Comparison of ENCODE assay signal across 10 cellular contexts in genomic region chr5:151023651-151024050, GRCh38. TPM values are rescaled to one million over a fixed set of nuclear protein-coding genes. Genes with fewer than 3 reads are reported as not detected.
DNase-seq lines count a peak whose midpoint lies in the region; ATAC-seq and TF ChIP-seq lines count a peak whose summit lies in the region.
"Had no signal": no experiment of that assay in that cellular context is flagged by ENCODE, and none has a peak within 500 bp of the region (broad histone marks: within the 10 kb centered on the region; RNA-seq: fewer than 3 reads in every experiment).

No MANE protein-coding gene starts in this region.

- H3K27me3 Mint-ChIP-seq in natural killer cell (ENCODE audit: low read depth in 2 of 2), result peaks cover 0 to 7% of the 10 kb centered on the region in 2 donors

- H3K27ac Mint-ChIP-seq in natural killer cell, result no peak overlapping the region
- H3K27ac Mint-ChIP-seq: activated naive CD4-positive, alpha-beta T cell treated with anti-CD3 and anti-CD28 coated beads, Interleukin-2, amount 10 ng/mL, durations not matched to agents 7 days and 5 days; WTC11 had no signal

- H3K27me3 ChIP-seq in ascending aorta (no peaks in the 10 kb centered on the region), heart left ventricle (no peaks in the 10 kb centered on the region)

- peaks cover 15 to 31% of the 10 kb centered on the region in 2 donors for H3K4me1 Mint-ChIP-seq in natural killer cell

- H3K9me3 Mint-ChIP-seq in natural killer cell, result no peaks in the 10 kb centered on the region
- H3K9me3 Mint-ChIP-seq: activated naive CD4-positive, alpha-beta T cell treated with anti-CD3 and anti-CD28 coated beads, Interleukin-2, amount 10 ng/mL, durations not matched to agents 7 days and 5 days; WTC11 had no signal

- DNase-seq in CD1c-positive myeloid dendritic cell (ENCODE audit: extremely low spot score) (peak; percentile 39), ascending aorta (ENCODE audit: low spot score in 2 of 2) (peak in 1 of 2 donors; percentile 91), heart left ventricle (peak; percentile 69 to 83 (median 79)), sciatic nerve (ENCODE audit: low spot score) (peak; percentile 75), HuH-7.5 (ENCODE audit: low spot score) (no peak), GM10266 (ENCODE audit: extremely low spot score) (no peak), natural killer cell (no peak), SIG-M5 (lab: John Stamatoyannopoulos, UW) (no peak)
- DNase-seq: activated naive CD4-positive, alpha-beta T cell treated with anti-CD3 and anti-CD28 coated beads, Interleukin-2, amount 10 ng/mL, durations not matched to agents 7 days and 5 days had no signal

- ATAC-seq in heart left ventricle, result peak; percentile 20 to 52 (median 34)
- ATAC-seq in sciatic nerve, result peak; percentile 27
- no peak for ATAC-seq in natural killer cell
- ATAC-seq: WTC11 had no signal

- H3K36me3 ChIP-seq in ascending aorta, result peaks cover 33 to 34% of the 10 kb centered on the region in 2 donors
- H3K36me3 ChIP-seq in heart left ventricle, result peaks cover 0 to 41% (median 32%) of the 10 kb centered on the region in 9 donors

- TF ChIP-seq CTCF in ascending aorta (IDR thresholded peaks at IDR 0.05) (no peak), heart left ventricle (IDR thresholded peaks at IDR 0.05) (no peak), GM10266 (IDR thresholded peaks at IDR 0.05; ENCODE audit: control insufficient read depth, insufficient read depth, low read depth, missing control alignments) (no peak), natural killer cell (IDR thresholded peaks at IDR 0.05) (no peak)

- WGBS in heart left ventricle, 4 donors, result 5 to 33% (median 16%) methylated on average over 8 of the region's 8 CpGs

- H3K4me3 ChIP-seq in ascending aorta (peak overlapping the region; percentile 76 to 87), heart left ventricle (peak overlapping the region in 5 of 12 donors; percentile 3 to 96 (median 23))

- intact Hi-C loops in ascending aorta (cut with DNase I) (loop anchor here (5.0 kb wide), 2 partner anchors 59 to 241 kb away; partner anchors contain the start of gene TNIP1), heart left ventricle (cut with DNase I) (no loop called here), sciatic nerve (cut with DNase I) (no loop called here), natural killer cell (cut with micrococcal nuclease) (no loop called here)

- no peak for TF ChIP-seq POLR2A in heart left ventricle (IDR thresholded peaks at IDR 0.05)

- H3K27ac ChIP-seq in ascending aorta, result peak overlapping the region; percentile 91 to 93
- H3K27ac ChIP-seq in heart left ventricle, result peak overlapping the region; percentile 82 to 98 (median 93)

- H3K4me1 ChIP-seq in ascending aorta, result peaks cover 26 to 41% of the 10 kb centered on the region in 2 donors
- peaks cover 14 to 94% (median 77%) of the 10 kb centered on the region in 12 donors for H3K4me1 ChIP-seq in heart left ventricle

- H3K36me3 Mint-ChIP-seq in natural killer cell, result no peaks in the 10 kb centered on the region

- H3K9me3 ChIP-seq in ascending aorta, result no peaks in the 10 kb centered on the region
- no peaks in the 10 kb centered on the region for H3K9me3 ChIP-seq in heart left ventricle

- H3K4me3 Mint-ChIP-seq in natural killer cell, result no peak overlapping the region
- H3K4me3 Mint-ChIP-seq: activated naive CD4-positive, alpha-beta T cell treated with anti-CD3 and anti-CD28 coated beads, Interleukin-2, amount 10 ng/mL, durations not matched to agents 7 days and 5 days; WTC11 had no signal

RNA-seq across cellular contexts. Expression of gene GPX3, which starts 3.3 kb away (rescaled TPM):
- total RNA-seq in ascending aorta, result 2,056 TPM
- 1,000 to 10,000 TPM in 2 of 9 donors, 100 to 1,000 TPM in 7; 416 to 1,563 (median 738) TPM for total RNA-seq in heart left ventricle
- polyA plus RNA-seq in heart left ventricle, result 1,000 to 10,000 TPM in 1 of 2 donors, 100 to 1,000 TPM in 1; 819 to 1,415 TPM
- total RNA-seq in sciatic nerve, result 1,443 TPM
- total RNA-seq in natural killer cell, result 1 to 10 TPM in 1 of 3 donors, not detected in 2; 1.1 TPM

RNA-seq across cellular contexts. Expression of gene TNIP1, which starts 57.2 kb away (rescaled TPM):
- total RNA-seq in ascending aorta, result 54.6 TPM
- 100 to 1,000 TPM in 8 of 9 donors, 10 to 100 TPM in 1; 86.0 to 180 (median 122) TPM for total RNA-seq in heart left ventricle
- polyA plus RNA-seq in heart left ventricle, result 10 to 100 TPM; 97.1 to 97.6 TPM
- 80.2 TPM for total RNA-seq in sciatic nerve
- 100 to 1,000 TPM; 140 to 180 (median 153) TPM for total RNA-seq in natural killer cell

Comparison
In these comparisons a context has a peak if more than half of its experiments do, and no peak if none do; other contexts are left out.
1. DNase-seq: peak in CD1c-positive myeloid dendritic cell (single experiment), heart left ventricle (5 of 5) and sciatic nerve (single experiment); none in HuH-7.5 (single experiment), GM10266 (single experiment), natural killer cell (single experiment) and SIG-M5 (single experiment).
2. ATAC-seq: peak in heart left ventricle (4 of 4) and sciatic nerve (single experiment); none in natural killer cell (0 of 3).
3. RNA of gene GPX3, which starts 3.3 kb away (total RNA-seq): 2,056 TPM in ascending aorta (single experiment), 1,443 TPM in sciatic nerve (single experiment) and 416 to 1,563 TPM in heart left ventricle; 1.1 TPM in natural killer cell; every median in the first group is over 100 times any median in the second.